In the genomic region with DNA sequence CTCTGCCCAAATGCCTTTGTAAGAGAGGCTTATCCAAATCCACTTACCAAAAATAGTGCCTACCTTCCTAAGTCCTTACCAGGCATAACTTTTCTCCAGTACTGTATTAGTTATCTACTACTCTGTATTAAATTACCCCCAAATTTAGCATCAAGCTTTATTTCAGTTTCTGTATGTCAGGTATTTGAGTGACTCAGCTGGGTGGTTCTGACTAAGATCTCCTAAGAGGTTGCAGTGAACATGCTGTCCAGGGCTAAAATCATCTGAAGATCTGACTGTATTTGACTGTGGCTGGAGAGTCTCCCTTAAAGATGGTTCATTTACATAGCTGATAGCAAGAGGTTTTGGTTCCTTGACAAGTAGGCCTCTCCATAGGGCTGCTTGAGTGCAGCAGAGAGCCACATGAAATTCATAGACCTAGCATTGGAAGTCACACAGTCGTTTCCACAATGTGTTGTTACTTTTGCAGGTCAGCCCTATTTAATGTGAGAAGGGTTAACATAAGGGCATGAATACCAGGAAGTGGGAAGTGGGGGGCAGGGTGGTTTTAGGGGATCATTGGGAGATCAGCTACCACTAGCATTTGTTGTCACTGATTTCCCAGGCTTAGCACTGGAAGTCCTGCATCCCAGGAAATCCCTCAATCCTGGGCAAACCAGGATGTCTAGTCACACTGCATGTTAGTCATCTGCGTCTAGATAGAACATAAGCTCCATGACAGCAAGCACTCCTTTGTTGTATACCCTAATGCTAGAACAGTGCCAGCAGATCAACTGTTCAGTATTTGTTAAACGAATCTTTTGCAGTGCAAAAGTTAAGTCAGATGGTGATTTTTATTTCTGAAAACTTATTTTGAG, we compare ENCODE assay signal across 8 cellular contexts. TPM values are rescaled to one million over a fixed set of nuclear protein-coding genes. Genes with fewer than 3 reads are reported as not detected.
DNase-seq lines count a peak whose midpoint lies in the region; ATAC-seq, FAIRE-seq and TF ChIP-seq lines count a peak whose summit lies in the region.

No MANE protein-coding gene starts in this region.

- H3K9me1 ChIP-seq in keratinocyte (ENCODE audit: control insufficient read depth, extremely low read depth, insufficient read depth, low read length) = no peaks in the 10 kb centered on the region

- no peaks in the 10 kb centered on the region for H3K27me3 ChIP-seq in DOHH2 (ENCODE audit: control insufficient read depth, low read length)
- no peaks in the 10 kb centered on the region for H3K27me3 ChIP-seq in keratinocyte (ENCODE audit: control insufficient read depth, extremely low read depth, insufficient read depth, low read length)

- H3K4me1 ChIP-seq in DOHH2 (ENCODE audit: control insufficient read depth, low read length) (peaks cover 45% of the 10 kb centered on the region), keratinocyte (ENCODE audit: control insufficient read depth, extremely low read depth, insufficient read depth, low read length) (peaks cover 31% of the 10 kb centered on the region)

- H3K79me2 ChIP-seq in DOHH2 (ENCODE audit: control insufficient read depth, low read length) (peaks cover 89% of the 10 kb centered on the region), keratinocyte (ENCODE audit: control insufficient read depth, insufficient read depth, low read length) (peaks cover 53% of the 10 kb centered on the region)

- H3F3A ChIP-seq in DOHH2 (ENCODE audit: control insufficient read depth, insufficient read depth) = no peaks in the 10 kb centered on the region

- CTCF ChIA-PET in activated naive CD4-positive, alpha-beta T cell treated with anti-CD3 and anti-CD28 coated beads, Interleukin-2, amount 10 ng/mL, durations not matched to agents 7 days and 5 days (lab: Charles Lee) = interaction anchor here (1.0 to 8.9 kb wide), 4 partner anchors 9 to 118 kb away, joined by 3 to 47 read pairs (median 4); no protein-coding TSS in a partner anchor

- no peaks in the 10 kb centered on the region for H3K9me2 ChIP-seq in DOHH2 (replicated peaks; ENCODE audit: control insufficient read depth, low read length)

- H3K4me1 Mint-ChIP-seq in activated naive CD4-positive, alpha-beta T cell treated with anti-CD3 and anti-CD28 coated beads, Interleukin-2, amount 10 ng/mL, durations not matched to agents 7 days and 5 days = peaks cover 50% of the 10 kb centered on the region

- H3K4me2 ChIP-seq in DOHH2 (ENCODE audit: low read length) (peak overlapping the region; percentile 89), keratinocyte (ENCODE audit: control insufficient read depth, extremely low read depth, insufficient read depth, low read depth, low read length) (peak overlapping the region; percentile 91)

- dilution Hi-C loops in keratinocyte (cut with MboI; ENCODE audit: extremely low pct_ligation_motif_present, low sequenced_read_pairs) = no loop called here

- no peaks in the 10 kb centered on the region for H3K27me3 Mint-ChIP-seq in activated naive CD4-positive, alpha-beta T cell treated with anti-CD3 and anti-CD28 coated beads, Interleukin-2, amount 10 ng/mL, durations not matched to agents 7 days and 5 days

- H3K27ac ChIP-seq in DOHH2 (ENCODE audit: low read depth, low read length) = no peak overlapping the region
- H3K27ac ChIP-seq in keratinocyte (ENCODE audit: control insufficient read depth, insufficient read depth, low read length) = peak overlapping the region; percentile 84

- H4K20me1 ChIP-seq in DOHH2 (ENCODE audit: control insufficient read depth, insufficient read depth, low read depth, low read length) (peaks cover 19% of the 10 kb centered on the region), keratinocyte (ENCODE audit: control insufficient read depth, extremely low read depth, insufficient read depth, low read length) (no peaks in the 10 kb centered on the region)

- peaks cover 38% of the 10 kb centered on the region for H3K36me3 Mint-ChIP-seq in activated naive CD4-positive, alpha-beta T cell treated with anti-CD3 and anti-CD28 coated beads, Interleukin-2, amount 10 ng/mL, durations not matched to agents 7 days and 5 days

- H3K27ac Mint-ChIP-seq in activated naive CD4-positive, alpha-beta T cell treated with anti-CD3 and anti-CD28 coated beads, Interleukin-2, amount 10 ng/mL, durations not matched to agents 7 days and 5 days = peak overlapping the region; percentile 94

- H3K4me3 ChIP-seq in DOHH2 (ENCODE audit: low read length) (peak overlapping the region; percentile 83), keratinocyte (ENCODE audit: control insufficient read depth in 2 of 3, extremely low read depth in 1 of 3, insufficient read depth in 2 of 3, low read depth in 1 of 3, low read length in 3 of 3) (peak overlapping the region in 2 of 3 experiments; percentile 92 to 98)

- peak overlapping the region; percentile 98 for H3K4me3 Mint-ChIP-seq in activated naive CD4-positive, alpha-beta T cell treated with anti-CD3 and anti-CD28 coated beads, Interleukin-2, amount 10 ng/mL, durations not matched to agents 7 days and 5 days

- H3K36me3 ChIP-seq in DOHH2 (ENCODE audit: control insufficient read depth, low read length) = peaks cover 32% of the 10 kb centered on the region
- H3K36me3 ChIP-seq in keratinocyte (ENCODE audit: control insufficient read depth in 2 of 2, extremely low read depth in 1 of 2, insufficient read depth in 2 of 2, low read length in 2 of 2) = peaks cover 6 to 7% of the 10 kb centered on the region in 2 experiments

- FAIRE-seq in keratinocyte (lab: Jason Lieb, UNC) = peak; percentile 57

- H2AFZ ChIP-seq in keratinocyte (ENCODE audit: control insufficient read depth, low read length) = no peak overlapping the region

- peak; percentile 56 for ATAC-seq in GM19467 (IDR thresholded peaks at IDR 0.05; ENCODE audit: unreplicated experiment)
- peak; percentile 54 for ATAC-seq in HG03460 (IDR thresholded peaks at IDR 0.05; ENCODE audit: unreplicated experiment)

- H3K9ac ChIP-seq in keratinocyte (ENCODE audit: control insufficient read depth, extremely low read depth, insufficient read depth, low read length) = no peak overlapping the region

- TF ChIP-seq CTCF in DOHH2 (IDR thresholded peaks at IDR 0.05; ENCODE audit: low read depth, low read length, poor library complexity, severe bottlenecking) (no peak), keratinocyte (optimal IDR thresholded peaks at IDR 0.05 in 1 of 3, IDR thresholded peaks at IDR 0.05 in 1 of 3, conservative IDR thresholded peaks at IDR 0.05 in 1 of 3; ENCODE audit: extremely low read depth in 1 of 3, insufficient read depth in 2 of 3, low read length in 3 of 3) (no peak)

- H3K9me3 ChIP-seq in DOHH2 (ENCODE audit: control insufficient read depth, insufficient read depth, low read length) = no peaks in the 10 kb centered on the region
- no peaks in the 10 kb centered on the region for H3K9me3 ChIP-seq in keratinocyte (ENCODE audit: control insufficient read depth, low read depth, low read length)

- no peaks in the 10 kb centered on the region for H3K9me3 Mint-ChIP-seq in activated naive CD4-positive, alpha-beta T cell treated with anti-CD3 and anti-CD28 coated beads, Interleukin-2, amount 10 ng/mL, durations not matched to agents 7 days and 5 days

- no peak for DNase-seq in activated naive CD4-positive, alpha-beta T cell treated with anti-CD3 and anti-CD28 coated beads, Interleukin-2, amount 10 ng/mL, durations not matched to agents 7 days and 5 days
- DNase-seq in keratinocyte (ENCODE audit: low read depth, low spot score) (no peak), pons (ENCODE audit: low spot score) (no peak), HuH-7 (ENCODE audit: low spot score) (no peak), NCI-H1694 treated with DMSO at 0.1 percent for 48 hours (lab: John Stamatoyannopoulos, UW) (no peak)

RNA-seq across cellular contexts. Expression of a gene that starts 2.0 kb away (rescaled TPM):
- polyA plus RNA-seq in keratinocyte = 19.8 to 23.1 TPM (median 22.6 TPM) in 3 replicates
- polyA plus RNA-seq in keratinocyte (2011; ENCODE audit: low read depth) = 107 TPM
- 17.9 and 19.5 TPM in 2 replicates for polyA plus RNA-seq in keratinocyte (2011; cell fraction: cytosol; rRNA removed)
- polyA plus RNA-seq in keratinocyte (2011; cell fraction: nucleus; rRNA removed) = 27.8 and 33.5 TPM in 2 replicates
- polyA plus RNA-seq in keratinocyte (2012; ENCODE audit: low replicate concordance) = 41.5 and 51.1 TPM in 2 replicates
- polyA minus RNA-seq in keratinocyte = 6.1 to 10.3 TPM (median 8.5 TPM) in 3 replicates
- polyA minus RNA-seq in keratinocyte (2011; cell fraction: cytosol; rRNA and poly(A)+ RNA removed) = 20.7 TPM
- polyA minus RNA-seq in keratinocyte (2011; cell fraction: nucleus; rRNA and poly(A)+ RNA removed) = 8.3 and 13.4 TPM in 2 replicates
